In genomic region chr9:22214497-22215031, GRCh38 we compare ENCODE assay signal across 14 cellular contexts.
DNase-seq lines count a peak whose midpoint lies in the region; ATAC-seq and TF ChIP-seq lines count a peak whose summit lies in the region.
"Had no signal": no experiment of that assay in that cellular context is flagged by ENCODE, and none has a peak within 500 bp of the region (broad histone marks: within the 10 kb centered on the region; RNA-seq: fewer than 3 reads in every experiment).

No MANE protein-coding gene starts in this region.

- intact Hi-C loops in natural killer cell (cut with micrococcal nuclease): no loop called here

- DNase-seq in natural killer cell treated with Interleukin-12 subunit alpha and Interleukin-12 subunit beta and Interleukin-15 and Interleukin-18, amount 100 ng/mL, for 72 hours (ENCODE audit: low spot score): no peak
- DNase-seq in natural killer cell (no peak), T-helper 17 cell (no peak), foreskin fibroblast (peak; percentile 60 to 78), SIG-M5 treated with dmso at 0.1 percent for 504 hours (lab: John Stamatoyannopoulos, UW; ENCODE audit: unreplicated experiment) (no peak)
- DNase-seq: activated naive CD8-positive, alpha-beta T cell treated with anti-CD3 and anti-CD28 coated beads, Interleukin-2, amount 10 ng/mL, durations not matched to agents 7 days and 5 days; foreskin melanocyte; kidney; NCI-H510A had no signal

- ATAC-seq in natural killer cell treated with Interleukin-12 subunit alpha and Interleukin-12 subunit beta and Interleukin-15 and Interleukin-18, amount 100 ng/mL, for 72 hours: peak; percentile 52 to 86
- ATAC-seq in natural killer cell (no peak), T-helper 17 cell (no peak), HG02973 (IDR thresholded peaks at IDR 0.05; ENCODE audit: unreplicated experiment) (no peak), HG03139 (IDR thresholded peaks at IDR 0.05; ENCODE audit: unreplicated experiment) (no peak), HG02610 (IDR thresholded peaks at IDR 0.05; ENCODE audit: unreplicated experiment) (no peak)

- no peaks in the 10 kb centered on the region for H3K9me3 ChIP-seq in T-helper 17 cell (ENCODE audit: control insufficient read depth, low read length, poor library complexity, severe bottlenecking)
- H3K9me3 ChIP-seq: BLaER1 had no signal

- H3K4me3 ChIP-seq in foreskin fibroblast (ENCODE audit: low read depth in 1 of 2, low read length in 2 of 2): no peak overlapping the region
- H3K4me3 ChIP-seq: BLaER1, coronary artery had no signal

- H3K4me1 Mint-ChIP-seq in natural killer cell treated with Interleukin-12 subunit alpha and Interleukin-12 subunit beta and Interleukin-15 and Interleukin-18, amount 100 ng/mL, for 72 hours (ENCODE audit: low read depth in 2 of 2): peaks cover 0 to 19% of the 10 kb centered on the region in 2 donors
- peaks cover 0 to 4% of the 10 kb centered on the region in 2 donors for H3K4me1 Mint-ChIP-seq in natural killer cell
- peaks cover 14% of the 10 kb centered on the region for H3K4me1 Mint-ChIP-seq in T-helper 17 cell

- TF ChIP-seq CTCF in natural killer cell (IDR thresholded peaks at IDR 0.05) (no peak), foreskin fibroblast (IDR thresholded peaks at IDR 0.05; ENCODE audit: low read depth, low read length) (no peak)

- peak overlapping the region; percentile 40 for H3K4me3 Mint-ChIP-seq in natural killer cell treated with Interleukin-12 subunit alpha and Interleukin-12 subunit beta and Interleukin-15 and Interleukin-18, amount 100 ng/mL, for 72 hours
- H3K4me3 Mint-ChIP-seq in natural killer cell (no peak overlapping the region), T-helper 17 cell (no peak overlapping the region)
- H3K4me3 Mint-ChIP-seq: activated naive CD8-positive, alpha-beta T cell treated with anti-CD3 and anti-CD28 coated beads, Interleukin-2, amount 10 ng/mL, durations not matched to agents 7 days and 5 days had no signal

- peak overlapping the region in 1 of 2 donors; percentile 40 for H3K27ac Mint-ChIP-seq in natural killer cell treated with Interleukin-12 subunit alpha and Interleukin-12 subunit beta and Interleukin-15 and Interleukin-18, amount 100 ng/mL, for 72 hours
- H3K27ac Mint-ChIP-seq in natural killer cell: no peak overlapping the region
- H3K27ac Mint-ChIP-seq in T-helper 17 cell: peak overlapping the region; percentile 51
- H3K27ac Mint-ChIP-seq: activated naive CD8-positive, alpha-beta T cell treated with anti-CD3 and anti-CD28 coated beads, Interleukin-2, amount 10 ng/mL, durations not matched to agents 7 days and 5 days had no signal

- H3K36me3 Mint-ChIP-seq in natural killer cell treated with Interleukin-12 subunit alpha and Interleukin-12 subunit beta and Interleukin-15 and Interleukin-18, amount 100 ng/mL, for 72 hours: no peaks in the 10 kb centered on the region
- H3K36me3 Mint-ChIP-seq in natural killer cell (no peaks in the 10 kb centered on the region), T-helper 17 cell (ENCODE audit: low read depth) (no peaks in the 10 kb centered on the region)
- H3K36me3 Mint-ChIP-seq: activated naive CD8-positive, alpha-beta T cell treated with anti-CD3 and anti-CD28 coated beads, Interleukin-2, amount 10 ng/mL, durations not matched to agents 7 days and 5 days had no signal

- peaks cover 5 to 11% of the 10 kb centered on the region in 2 donors for H3K27me3 Mint-ChIP-seq in natural killer cell treated with Interleukin-12 subunit alpha and Interleukin-12 subunit beta and Interleukin-15 and Interleukin-18, amount 100 ng/mL, for 72 hours
- H3K27me3 Mint-ChIP-seq in natural killer cell (ENCODE audit: low read depth in 2 of 2) (peaks cover 5 to 7% of the 10 kb centered on the region in 2 donors), T-helper 17 cell (no peaks in the 10 kb centered on the region)

- H3K9me3 Mint-ChIP-seq in natural killer cell treated with Interleukin-12 subunit alpha and Interleukin-12 subunit beta and Interleukin-15 and Interleukin-18, amount 100 ng/mL, for 72 hours: peaks cover 3% of the 10 kb centered on the region
- H3K9me3 Mint-ChIP-seq in natural killer cell: peaks cover 0 to 4% of the 10 kb centered on the region in 2 donors
- H3K9me3 Mint-ChIP-seq: activated naive CD8-positive, alpha-beta T cell treated with anti-CD3 and anti-CD28 coated beads, Interleukin-2, amount 10 ng/mL, durations not matched to agents 7 days and 5 days had no signal

Comparison
In these comparisons a context has a peak if more than half of its experiments do, and no peak if none do; other contexts are left out.
1. ATAC-seq: peak in natural killer cell treated with Interleukin-12 subunit alpha and Interleukin-12 subunit beta and Interleukin-15 and Interleukin-18, amount 100 ng/mL, for 72 hours (2 of 2); none in natural killer cell (0 of 3), T-helper 17 cell (single experiment), HG02973 (single experiment), HG03139 (single experiment) and HG02610 (single experiment).
2. DNase-seq: peak in foreskin fibroblast (2 of 2); none in natural killer cell treated with Interleukin-12 subunit alpha and Interleukin-12 subunit beta and Interleukin-15 and Interleukin-18, amount 100 ng/mL, for 72 hours (single experiment), natural killer cell (single experiment), T-helper 17 cell (0 of 3) and SIG-M5 treated with dmso at 0.1 percent for 504 hours (single experiment).